Comparison of ENCODE assay signal across 8 cellular contexts in genomic region chr5:127517110-127517479, GRCh38. TPM values are rescaled to one million over a fixed set of nuclear protein-coding genes. Genes with fewer than 3 reads are reported as not detected.
DNase-seq lines count a peak whose midpoint lies in the region; ATAC-seq and TF ChIP-seq lines count a peak whose summit lies in the region.

No MANE protein-coding gene starts in this region.

- H3K27me3 Mint-ChIP-seq in Calu3 (ENCODE audit: unreplicated experiment), result peaks cover 12% of the 10 kb centered on the region
- H3K27me3 Mint-ChIP-seq in immature natural killer cell (ENCODE audit: low read depth in 3 of 3), result peaks cover 0 to 4% (median 1%) of the 10 kb centered on the region in 3 donors

- H3K27ac Mint-ChIP-seq in Calu3 (ENCODE audit: unreplicated experiment), result peak overlapping the region; percentile 73
- peak overlapping the region in 1 of 2 donors; percentile 93 for H3K27ac Mint-ChIP-seq in activated naive CD4-positive, alpha-beta T cell treated with anti-CD3 and anti-CD28 coated beads, Interleukin-2, amount 50 U/mL, for 72 hours
- H3K27ac Mint-ChIP-seq in immature natural killer cell, result peak overlapping the region; percentile 29 to 83 (median 64)

- ATAC-seq in GM21360 (IDR thresholded peaks at IDR 0.05; ENCODE audit: unreplicated experiment) (peak; percentile 26), HG03571 (IDR thresholded peaks at IDR 0.05; ENCODE audit: unreplicated experiment) (peak; percentile 33)
- peak; percentile 47 to 73 for ATAC-seq in activated naive CD4-positive, alpha-beta T cell treated with anti-CD3 and anti-CD28 coated beads, Interleukin-2, amount 50 U/mL, for 72 hours

- H3K36me3 Mint-ChIP-seq in Calu3 (ENCODE audit: insufficient read depth, unreplicated experiment), result peaks cover 45% of the 10 kb centered on the region
- peaks cover 28 to 36% of the 10 kb centered on the region in 2 donors for H3K36me3 Mint-ChIP-seq in activated naive CD4-positive, alpha-beta T cell treated with anti-CD3 and anti-CD28 coated beads, Interleukin-2, amount 50 U/mL, for 72 hours
- peaks cover 7 to 17% (median 15%) of the 10 kb centered on the region in 3 donors for H3K36me3 Mint-ChIP-seq in immature natural killer cell

- intact Hi-C loops in Calu3 (cut with micrococcal nuclease; ENCODE audit: unreplicated experiment), result no loop called here

- H3K27ac ChIP-seq in substantia nigra (ENCODE audit: low read depth, low read length, poor library complexity, severe bottlenecking), result peak overlapping the region; percentile 63

- H3K9me3 Mint-ChIP-seq in Calu3 (ENCODE audit: low read depth, unreplicated experiment) (peaks cover 15% of the 10 kb centered on the region), immature natural killer cell (peaks cover 0 to 2% (median 0%) of the 10 kb centered on the region in 6 donors)
- H3K9me3 Mint-ChIP-seq in activated naive CD4-positive, alpha-beta T cell treated with anti-CD3 and anti-CD28 coated beads, Interleukin-2, amount 50 U/mL, for 72 hours, result peaks cover 12 to 21% of the 10 kb centered on the region in 2 donors

- CTCF ChIA-PET in Calu3 (lab: Charles Lee), result no interaction called here

- no peak for TF ChIP-seq CTCF in Calu3 (IDR thresholded peaks at IDR 0.05; ENCODE audit: unreplicated experiment)

- H3K4me3 Mint-ChIP-seq in Calu3 (ENCODE audit: low read depth, unreplicated experiment), result peak overlapping the region; percentile 87
- H3K4me3 Mint-ChIP-seq in immature natural killer cell, result peak overlapping the region; percentile 84 to 88 (median 87)

- BruUV-seq in Calu3 (replicated peaks; lab: Mats Ljungman, UMichigan), result no TSS peak

- H3K4me1 Mint-ChIP-seq in Calu3 (ENCODE audit: low read depth, unreplicated experiment) (peaks cover 16% of the 10 kb centered on the region), immature natural killer cell (peaks cover 28 to 45% of the 10 kb centered on the region in 2 donors)

- DNase-seq in Calu3, result no peak
- peak in 1 of 2 donors; percentile 61 for DNase-seq in activated naive CD4-positive, alpha-beta T cell treated with anti-CD3 and anti-CD28 coated beads, Interleukin-2, amount 50 U/mL, for 72 hours (ENCODE audit: low spot score in 2 of 2)
- no peak for DNase-seq in immature natural killer cell
- peak in 1 of 49 donors; percentile 21 for DNase-seq in substantia nigra (lab: John Stamatoyannopoulos, UW)
- DNase-seq in SIG-M5 treated with dmso at 0.1 percent for 504 hours (lab: John Stamatoyannopoulos, UW; ENCODE audit: unreplicated experiment), result no peak
- DNase-seq in NCI-H187 treated with DMSO at 0.1 percent for 48 hours (lab: John Stamatoyannopoulos, UW), result no peak

RNA-seq across cellular contexts. Expression of gene PRRC1, which starts 0.3 kb away (rescaled TPM):
- 80.5 and 87.8 TPM in 2 replicates for total RNA-seq in Calu3 (2022)
- total RNA-seq in activated naive CD4-positive, alpha-beta T cell treated with anti-CD3 and anti-CD28 coated beads, Interleukin-2, amount 50 U/mL, for 72 hours, result 10 to 100 TPM; 30.4 to 42.5 TPM
- 10 to 100 TPM; 18.2 to 36.5 (median 36.3) TPM for polyA plus RNA-seq in immature natural killer cell
